21 cellular contexts compared by ENCODE assay signal in genomic region chr19:3521104-3521445, GRCh38. TPM values are rescaled to one million over a fixed set of nuclear protein-coding genes. Genes with fewer than 3 reads are reported as not detected.
DNase-seq lines count a peak whose midpoint lies in the region; ATAC-seq and TF ChIP-seq lines count a peak whose summit lies in the region.
"Had no signal": no experiment of that assay in that cellular context is flagged by ENCODE, and none has a peak within 500 bp of the region (broad histone marks: within the 10 kb centered on the region; RNA-seq: fewer than 3 reads in every experiment).

No MANE protein-coding gene starts in this region.

- no peaks in the 10 kb centered on the region for H3K27me3 Mint-ChIP-seq in activated naive CD4-positive, alpha-beta T cell treated with anti-CD3 and anti-CD28 coated beads, Interleukin-2, amount 10 ng/mL, durations not matched to agents 7 days and 5 days
- H3K27me3 Mint-ChIP-seq in brain (no peaks in the 10 kb centered on the region), mesothelial cell of epicardium (ENCODE audit: low read depth) (no peaks in the 10 kb centered on the region)
- H3K27me3 Mint-ChIP-seq in activated CD4-positive, alpha-beta memory T cell treated with anti-CD3 and anti-CD28 coated beads for 36 hours, result no peaks in the 10 kb centered on the region

- in situ Hi-C loops in KBM-7 (cut with MboI; ENCODE audit: low pct_unique_long_range_greater_than_20kb, low sequenced_read_pairs), result no loop called here

- ATAC-seq in HG02870 (IDR thresholded peaks at IDR 0.05; ENCODE audit: unreplicated experiment), result no peak
- ATAC-seq in HG02981 (IDR thresholded peaks at IDR 0.05; ENCODE audit: unreplicated experiment), result no peak
- ATAC-seq: psoas muscle had no signal

- CTCF ChIA-PET in activated naive CD4-positive, alpha-beta T cell treated with anti-CD3 and anti-CD28 coated beads, Interleukin-2, amount 10 ng/mL, durations not matched to agents 7 days and 5 days (lab: Charles Lee), result no interaction called here
- CTCF ChIA-PET in activated CD4-positive, alpha-beta memory T cell treated with anti-CD3 and anti-CD28 coated beads for 36 hours (lab: Charles Lee), result interaction anchor here (0.6 to 0.7 kb wide), 2 partner anchors 70 to 1615 kb away, joined by 3 to 4 read pairs; no protein-coding TSS in a partner anchor

- H3K9me3 Mint-ChIP-seq in activated naive CD4-positive, alpha-beta T cell treated with anti-CD3 and anti-CD28 coated beads, Interleukin-2, amount 10 ng/mL, durations not matched to agents 7 days and 5 days, result no peaks in the 10 kb centered on the region
- no peaks in the 10 kb centered on the region for H3K9me3 Mint-ChIP-seq in brain
- no peaks in the 10 kb centered on the region for H3K9me3 Mint-ChIP-seq in mesothelial cell of epicardium
- H3K9me3 Mint-ChIP-seq in activated CD4-positive, alpha-beta memory T cell treated with anti-CD3 and anti-CD28 coated beads for 36 hours, result no peaks in the 10 kb centered on the region
- H3K9me3 Mint-ChIP-seq: T-helper 1 cell treated with Interleukin-12 subunit alpha and Interleukin-12 subunit beta and Interleukin-4 antibody, amounts not matched to agents 30 μg/mL and 1 μg/mL, for 36 hours had no signal

- peak overlapping the region; percentile 16 for H3K27ac Mint-ChIP-seq in activated naive CD4-positive, alpha-beta T cell treated with anti-CD3 and anti-CD28 coated beads, Interleukin-2, amount 10 ng/mL, durations not matched to agents 7 days and 5 days
- H3K27ac Mint-ChIP-seq in brain, result peak overlapping the region in 3 of 5 experiments; percentile 7 to 36 (median 33)
- H3K27ac Mint-ChIP-seq in mesothelial cell of epicardium, result peak overlapping the region; percentile 44
- no peak overlapping the region for H3K27ac Mint-ChIP-seq in activated CD4-positive, alpha-beta memory T cell treated with anti-CD3 and anti-CD28 coated beads for 36 hours
- H3K27ac Mint-ChIP-seq: T-helper 1 cell treated with Interleukin-12 subunit alpha and Interleukin-12 subunit beta and Interleukin-4 antibody, amounts not matched to agents 30 μg/mL and 1 μg/mL, for 36 hours had no signal

- H3K4me3 Mint-ChIP-seq in activated naive CD4-positive, alpha-beta T cell treated with anti-CD3 and anti-CD28 coated beads, Interleukin-2, amount 10 ng/mL, durations not matched to agents 7 days and 5 days, result no peak overlapping the region
- H3K4me3 Mint-ChIP-seq in brain (no peak overlapping the region), mesothelial cell of epicardium (no peak overlapping the region)
- no peak overlapping the region for H3K4me3 Mint-ChIP-seq in activated CD4-positive, alpha-beta memory T cell treated with anti-CD3 and anti-CD28 coated beads for 36 hours
- H3K4me3 Mint-ChIP-seq: T-helper 1 cell treated with Interleukin-12 subunit alpha and Interleukin-12 subunit beta and Interleukin-4 antibody, amounts not matched to agents 30 μg/mL and 1 μg/mL, for 36 hours had no signal

- TF ChIP-seq CTCF in brain (conservative IDR thresholded peaks at IDR 0.05) (no peak), mesothelial cell of epicardium (IDR thresholded peaks at IDR 0.05; ENCODE audit: unreplicated experiment) (no peak)

- H3K36me3 Mint-ChIP-seq in activated naive CD4-positive, alpha-beta T cell treated with anti-CD3 and anti-CD28 coated beads, Interleukin-2, amount 10 ng/mL, durations not matched to agents 7 days and 5 days, result peaks cover 20% of the 10 kb centered on the region
- H3K36me3 Mint-ChIP-seq in brain, result peaks cover 26% of the 10 kb centered on the region
- H3K36me3 Mint-ChIP-seq in mesothelial cell of epicardium, result peaks cover 8% of the 10 kb centered on the region
- peaks cover 2% of the 10 kb centered on the region for H3K36me3 Mint-ChIP-seq in activated CD4-positive, alpha-beta memory T cell treated with anti-CD3 and anti-CD28 coated beads for 36 hours

- no peak for DNase-seq in activated naive CD4-positive, alpha-beta T cell treated with anti-CD3 and anti-CD28 coated beads, Interleukin-2, amount 10 ng/mL, durations not matched to agents 7 days and 5 days
- no peak for DNase-seq in activated naive CD4-positive, alpha-beta T cell treated with Interleukin-2 at 50 U/mL for 16 hours
- DNase-seq in mesothelial cell of epicardium (ENCODE audit: low spot score in 2 of 2, unreplicated experiment in 2 of 2) (no peak), KBM-7 (no peak)
- no peak for DNase-seq in activated CD4-positive, alpha-beta memory T cell treated with anti-CD3 and anti-CD28 coated beads for 36 hours
- DNase-seq: activated gamma-delta T cell; amygdala; effector CD4-positive, alpha-beta T cell; heart right ventricle; NCI-H2081 treated with DMSO at 0.1 percent for 48 hours; NCI-H524; psoas muscle; SIG-M5; stimulated activated CD4-positive, alpha-beta T cell treated with anti-CD3 and anti-CD28 coated beads, Interleukin-4, amount 100 ng/mL, for 4 hours had no signal

- POLR2A ChIA-PET in activated CD4-positive, alpha-beta memory T cell treated with anti-CD3 and anti-CD28 coated beads for 36 hours (lab: Charles Lee), result no interaction called here

- peaks cover 19% of the 10 kb centered on the region for H3K4me1 Mint-ChIP-seq in activated naive CD4-positive, alpha-beta T cell treated with anti-CD3 and anti-CD28 coated beads, Interleukin-2, amount 10 ng/mL, durations not matched to agents 7 days and 5 days
- peaks cover 10% of the 10 kb centered on the region for H3K4me1 Mint-ChIP-seq in brain
- peaks cover 5% of the 10 kb centered on the region for H3K4me1 Mint-ChIP-seq in mesothelial cell of epicardium
- H3K4me1 Mint-ChIP-seq in activated CD4-positive, alpha-beta memory T cell treated with anti-CD3 and anti-CD28 coated beads for 36 hours (ENCODE audit: low read depth), result peaks cover 13% of the 10 kb centered on the region

- intact Hi-C loops in activated CD4-positive, alpha-beta memory T cell treated with anti-CD3 and anti-CD28 coated beads for 36 hours (cut with micrococcal nuclease), result no loop called here

RNA-seq across cellular contexts. Expression of gene FZR1, which starts 15.0 kb away (rescaled TPM):
- polyA plus RNA-seq in brain (ENCODE audit: insufficient read depth, low read depth, low replicate concordance), result 85.0 TPM
- 53.7 to 54.9 TPM (median 53.9 TPM) in 3 replicates for total RNA-seq in mesothelial cell of epicardium
- 10 to 100 TPM; 43.5 to 46.9 TPM for total RNA-seq in activated CD4-positive, alpha-beta memory T cell treated with anti-CD3 and anti-CD28 coated beads for 36 hours

RNA-seq across cellular contexts. Expression of gene TEKTIP1, which starts 17.9 kb away (rescaled TPM):
- 1.9 TPM for polyA plus RNA-seq in brain (ENCODE audit: insufficient read depth, low read depth, low replicate concordance)
- total RNA-seq in mesothelial cell of epicardium, result 2.3 to 3.5 TPM (median 2.6 TPM) in 3 replicates
- 1 to 10 TPM; 1.1 to 1.8 TPM for total RNA-seq in activated CD4-positive, alpha-beta memory T cell treated with anti-CD3 and anti-CD28 coated beads for 36 hours
- total RNA-seq: temporal lobe had no signal
- polyA plus RNA-seq: BJ, psoas muscle had no signal

RNA-seq across cellular contexts. Expression of gene DOHH, which starts 20.6 kb away (rescaled TPM):
- polyA plus RNA-seq in brain (ENCODE audit: insufficient read depth, low read depth, low replicate concordance), result 30.0 TPM
- total RNA-seq in mesothelial cell of epicardium, result 8.5 to 9.1 TPM (median 8.7 TPM) in 3 replicates
- total RNA-seq in activated CD4-positive, alpha-beta memory T cell treated with anti-CD3 and anti-CD28 coated beads for 36 hours, result 10 to 100 TPM; 15.0 to 17.0 TPM

RNA-seq across cellular contexts. Expression of gene MFSD12, which starts 36.3 kb away (rescaled TPM):
- polyA plus RNA-seq in brain (ENCODE audit: insufficient read depth, low read depth, low replicate concordance), result 66.2 TPM
- total RNA-seq in mesothelial cell of epicardium, result 58.3 to 61.1 TPM (median 59.5 TPM) in 3 replicates
- total RNA-seq in activated CD4-positive, alpha-beta memory T cell treated with anti-CD3 and anti-CD28 coated beads for 36 hours, result 10 to 100 TPM; 50.6 to 54.2 TPM

RNA-seq across cellular contexts. Expression of gene SMIM44, which starts 37.8 kb away (rescaled TPM):
- polyA plus RNA-seq in brain (ENCODE audit: insufficient read depth, low read depth, low replicate concordance), result not detected
- not detected in 3 replicates for total RNA-seq in mesothelial cell of epicardium
- total RNA-seq in activated CD4-positive, alpha-beta memory T cell treated with anti-CD3 and anti-CD28 coated beads for 36 hours, result not detected
- total RNA-seq: heart right ventricle, lung, psoas muscle, temporal lobe had no signal
- polyA plus RNA-seq: BJ, heart right ventricle, lung, psoas muscle had no signal
